ENCODE assay signal across 8 cellular contexts in genomic region chr7:112782498-112782897, GRCh38. TPM values are rescaled to one million over a fixed set of nuclear protein-coding genes. Genes with fewer than 3 reads are reported as not detected.
DNase-seq lines count a peak whose midpoint lies in the region; ATAC-seq and TF ChIP-seq lines count a peak whose summit lies in the region.
"Had no signal": no experiment of that assay in that cellular context is flagged by ENCODE, and none has a peak within 500 bp of the region (broad histone marks: within the 10 kb centered on the region; RNA-seq: fewer than 3 reads in every experiment).

No MANE protein-coding gene starts in this region.

- no peak for TF ChIP-seq CTCF in body of pancreas (IDR thresholded peaks at IDR 0.05)

- TF ChIP-seq POLR2A in body of pancreas (IDR thresholded peaks at IDR 0.05) = no peak

- intact Hi-C loops in body of pancreas (cut with DNase I) = no loop called here

- H3K36me3 ChIP-seq in body of pancreas (replicated peaks in 1 of 2; ENCODE audit: insufficient read depth in 1 of 2, low read depth in 2 of 2) = no peaks in the 10 kb centered on the region
- H3K36me3 ChIP-seq: pancreas had no signal

- H3K27ac ChIP-seq in epithelial cell of prostate (peak overlapping the region; percentile 52), body of pancreas (no peak overlapping the region)
- H3K27ac ChIP-seq: pancreas had no signal

- no peak overlapping the region for H3K4me3 ChIP-seq in body of pancreas
- H3K4me3 ChIP-seq: pancreas had no signal

- H3K4me1 ChIP-seq in body of pancreas = no peaks in the 10 kb centered on the region
- H3K4me1 ChIP-seq: pancreas had no signal

- ATAC-seq in GM18861 (IDR thresholded peaks at IDR 0.05; ENCODE audit: unreplicated experiment) (peak; percentile 95), GM21423 (IDR thresholded peaks at IDR 0.05; ENCODE audit: unreplicated experiment) (peak; percentile 83), HG03159 (IDR thresholded peaks at IDR 0.05; ENCODE audit: unreplicated experiment) (peak; percentile 82), body of pancreas (no peak)
- ATAC-seq: pancreas had no signal

- H3K27me3 ChIP-seq in body of pancreas = no peaks in the 10 kb centered on the region
- H3K27me3 ChIP-seq: pancreas had no signal

- H3K9me3 ChIP-seq in body of pancreas = no peaks in the 10 kb centered on the region
- H3K9me3 ChIP-seq: pancreas had no signal

- DNase-seq in epithelial cell of prostate (ENCODE audit: low read depth, low spot score) (peak; percentile 27), dermis blood vessel endothelial cell (no peak), body of pancreas (no peak), globus pallidus (ENCODE audit: low spot score) (no peak)
- DNase-seq: pancreas had no signal

RNA-seq across cellular contexts. Expression of gene TMEM168, which starts 7.7 kb away (rescaled TPM):
- total RNA-seq in dermis blood vessel endothelial cell (16.8 and 31.2 TPM in 2 replicates), body of pancreas (10 to 100 TPM; 13.7 to 15.8 TPM)
